Comparison of ENCODE assay signal across 18 cellular contexts in the genomic region with DNA sequence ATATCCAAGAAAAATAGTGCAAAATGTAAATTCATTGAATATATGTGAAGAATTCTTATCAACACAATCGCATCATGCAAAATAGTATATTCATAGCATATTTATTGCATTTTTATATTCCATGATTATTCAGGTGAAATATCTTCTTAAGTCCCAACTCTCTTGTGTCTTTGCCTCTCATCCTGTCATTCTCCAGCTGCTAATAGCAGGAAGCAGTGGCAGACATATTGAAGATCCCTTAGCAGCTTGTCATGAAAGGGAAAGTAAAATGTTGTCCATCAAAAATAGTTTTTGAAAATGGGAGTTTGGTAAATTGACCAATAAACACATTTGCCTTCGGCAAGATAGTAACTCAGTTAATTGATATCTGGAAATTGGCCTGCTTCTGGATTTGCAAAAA.
DNase-seq lines count a peak whose midpoint lies in the region; ATAC-seq and TF ChIP-seq lines count a peak whose summit lies in the region.
"Had no signal": no experiment of that assay in that cellular context is flagged by ENCODE, and none has a peak within 500 bp of the region (broad histone marks: within the 10 kb centered on the region; RNA-seq: fewer than 3 reads in every experiment).

No MANE protein-coding gene starts in this region.

- H4K20me1 ChIP-seq in IMR-90 (ENCODE audit: insufficient read depth, low read length), result no peaks in the 10 kb centered on the region
- H4K20me1 ChIP-seq in neural cell (ENCODE audit: insufficient read depth), result no peaks in the 10 kb centered on the region
- no peaks in the 10 kb centered on the region for H4K20me1 ChIP-seq in hepatocyte (ENCODE audit: insufficient read depth, poor library complexity, severe bottlenecking)

- peak overlapping the region; percentile 68; the same call in 1 of the 2 replicates for H3K4ac ChIP-seq in IMR-90 (ENCODE audit: low read depth, low read length)

- H3K9me1 ChIP-seq in IMR-90 (ENCODE audit: insufficient read depth, low read length), result peaks cover 3% of the 10 kb centered on the region; the same call in 1 of the 2 replicates

- no peak for ATAC-seq in IMR-90 (ENCODE audit: low read depth)
- ATAC-seq: K562 had no signal

- H2AFZ ChIP-seq in ACC112 (ENCODE audit: low read length, unreplicated experiment), result no peak overlapping the region
- no peak overlapping the region for H2AFZ ChIP-seq in IMR-90 (replicated peaks; ENCODE audit: low read length, poor library complexity)
- H2AFZ ChIP-seq in neural cell (ENCODE audit: low read depth, low read length), result no peak overlapping the region
- H2AFZ ChIP-seq in hepatocyte, result no peak overlapping the region

- H3K9me2 ChIP-seq in neural cell (ENCODE audit: insufficient read depth, low read length) (no peaks in the 10 kb centered on the region), hepatocyte (replicated peaks; ENCODE audit: insufficient read depth) (no peaks in the 10 kb centered on the region)

- TF ChIP-seq RAD21 in IMR-90 (IDR thresholded peaks at IDR 0.05; ENCODE audit: low read length), result no peak
- no peak for TF ChIP-seq RAD21 in neural cell (conservative IDR thresholded peaks at IDR 0.05)

- H3K79me2 ChIP-seq in ACC112 (ENCODE audit: control insufficient read depth, insufficient read depth, low read length, unreplicated experiment) (no peaks in the 10 kb centered on the region), neural cell (replicated peaks; ENCODE audit: insufficient read depth, low read length) (no peaks in the 10 kb centered on the region), hepatocyte (no peaks in the 10 kb centered on the region)

- H4K5ac ChIP-seq in IMR-90 (ENCODE audit: low read depth, low read length), result no peak overlapping the region; the same call in 1 of the 2 replicates

- no peak overlapping the region for H2AK9ac ChIP-seq in IMR-90 (replicated peaks; ENCODE audit: low read depth, low read length, poor library complexity)

- peak overlapping the region; percentile 85; the same call in 1 of the 2 replicates for H2BK120ac ChIP-seq in IMR-90 (ENCODE audit: low read depth, low read length)

- H3K4me2 ChIP-seq in IMR-90 (ENCODE audit: low read depth, low read length) (no peak overlapping the region), neural cell (ENCODE audit: low read length) (no peak overlapping the region), hepatocyte (no peak overlapping the region)

- WGBS in IMR-90 (ENCODE audit: extremely low coverage in 2 of 2, insufficient read length in 1 of 2), 2 experiments, result no CpG with 5 or more reads among the region's 2 CpGs
- WGBS in hepatocyte (ENCODE audit: low lambda C conversion rate, missing lambda C conversion rate), result 97% methylated on average over 2 of the region's 2 CpGs

- no peak overlapping the region for H3K56ac ChIP-seq in IMR-90 (ENCODE audit: extremely low read depth, insufficient read depth, low read length)

- TF ChIP-seq POLR2A in IMR-90 (IDR thresholded peaks at IDR 0.05; ENCODE audit: low read depth, low read length), result no peak

- no peaks in the 10 kb centered on the region for H3K36me3 ChIP-seq in ACC112 (ENCODE audit: insufficient read depth, low read length)
- H3K36me3 ChIP-seq in IMR-90 (ENCODE audit: control insufficient read depth, insufficient read depth, low read length), result no peaks in the 10 kb centered on the region
- H3K36me3 ChIP-seq in ascending aorta, result no peaks in the 10 kb centered on the region
- no peaks in the 10 kb centered on the region for H3K36me3 ChIP-seq in neural cell (ENCODE audit: insufficient read depth, low read length)
- no peaks in the 10 kb centered on the region for H3K36me3 ChIP-seq in hepatocyte (replicated peaks; ENCODE audit: insufficient read depth, low read depth)
- H3K36me3 ChIP-seq: BE2C, Peyer's patch, SJCRH30 had no signal

- H3K14ac ChIP-seq in IMR-90 (replicated peaks; ENCODE audit: low read depth, low read length), result no peak overlapping the region

- no peak overlapping the region for H4K91ac ChIP-seq in IMR-90 (ENCODE audit: insufficient read depth, low read depth, low read length)

- H3K79me1 ChIP-seq in IMR-90 (ENCODE audit: low read depth in 1 of 2, low read length in 2 of 2), result no peaks in the 10 kb centered on the region

- H3K4me3 ChIP-seq in ACC112 (ENCODE audit: low read depth, low read length) (no peak overlapping the region), IMR-90 (ENCODE audit: insufficient read depth, low read depth, low read length) (no peak overlapping the region), ascending aorta (no peak overlapping the region), neural cell (ENCODE audit: low read length) (no peak overlapping the region), hepatocyte (no peak overlapping the region)
- H3K4me3 ChIP-seq: K562, Peyer's patch, SJCRH30 had no signal

- H2BK20ac ChIP-seq in IMR-90 (ENCODE audit: low read depth, low read length), result 0 out of 2 replicates have a peak overlapping the region, but pooled peaks have one; percentile 73

- H2AK5ac ChIP-seq in IMR-90 (ENCODE audit: low read depth, low read length), result no peak overlapping the region

- H3K27ac ChIP-seq in ACC112 (ENCODE audit: low read depth, low read length) (peak overlapping the region; percentile 97), IMR-90 (ENCODE audit: insufficient read depth, low read length) (no peak overlapping the region), ascending aorta (peak overlapping the region; percentile 59 to 61), neural cell (ENCODE audit: low read length) (no peak overlapping the region), hepatocyte (no peak overlapping the region)
- H3K27ac ChIP-seq: Peyer's patch, SJCRH30 had no signal

- CTCF ChIA-PET in IMR-90 (lab: Yijun Ruan, JAX), result no interaction called here

- no peaks in the 10 kb centered on the region for H3F3A ChIP-seq in neural cell (ENCODE audit: insufficient read depth, low read length, poor library complexity, severe bottlenecking)

- DNase-seq in IMR-90 (no peak), ascending aorta (ENCODE audit: low spot score in 2 of 2) (no peak), hepatocyte (ENCODE audit: low spot score) (no peak), NCI-H524 (lab: John Stamatoyannopoulos, UW) (no peak)
- DNase-seq in activated CD4-positive, alpha-beta T cell treated with anti-CD3 and anti-CD28 coated beads, Interleukin-2, amount 50 U/mL, for 48 hours, result no peak
- DNase-seq: BE2C; DMS53; NCI-H1092 treated with DMSO at 0.1 percent for 48 hours; NCI-H1436 treated with DMSO at 0.1 percent for 48 hours; NCI-H2227 treated with DMSO at 0.1 percent for 48 hours; NCI-H510A; NCI-H774; NK-92 treated with Interleukin-12 subunit alpha and Interleukin-12 subunit beta, amount 100 ng/mL, for 24 hours; Peyer's patch; SJCRH30 had no signal

- H3K27me3 ChIP-seq in ACC112 (ENCODE audit: insufficient read depth, low read length) (no peaks in the 10 kb centered on the region), IMR-90 (ENCODE audit: control insufficient read depth, insufficient read depth, low read length) (no peaks in the 10 kb centered on the region), ascending aorta (no peaks in the 10 kb centered on the region), neural cell (ENCODE audit: insufficient read depth, low read depth, low read length) (no peaks in the 10 kb centered on the region), hepatocyte (no peaks in the 10 kb centered on the region)
- H3K27me3 ChIP-seq: BE2C, Peyer's patch, SJCRH30 had no signal

- H3K9me3 ChIP-seq in IMR-90 (ENCODE audit: control insufficient read depth, insufficient read depth, low read length) (no peaks in the 10 kb centered on the region), ascending aorta (no peaks in the 10 kb centered on the region), neural cell (ENCODE audit: low read length) (no peaks in the 10 kb centered on the region), hepatocyte (ENCODE audit: low read depth) (no peaks in the 10 kb centered on the region)
- H3K9me3 ChIP-seq: BE2C, Peyer's patch, SJCRH30 had no signal

- TF ChIP-seq EP300 in neural cell (conservative IDR thresholded peaks at IDR 0.05; ENCODE audit: poor library complexity, severe bottlenecking), result peak; percentile 53

- H3K23ac ChIP-seq in IMR-90 (ENCODE audit: low read depth, low read length), result no peak overlapping the region

- intact Hi-C loops in IMR-90 (cut with micrococcal nuclease) (no loop called here), ascending aorta (cut with DNase I) (loop anchor here (5.0 kb wide), 2 partner anchors 101 to 266 kb away; partner anchors contain the start of gene TGFBR2)

- TF ChIP-seq CTCF in IMR-90 (conservative IDR thresholded peaks at IDR 0.05; ENCODE audit: low read depth, low read length), result no peak
- no peak for TF ChIP-seq CTCF in ascending aorta (IDR thresholded peaks at IDR 0.05)
- TF ChIP-seq CTCF in neural cell (IDR thresholded peaks at IDR 0.05; ENCODE audit: poor library complexity, severe bottlenecking), result no peak
- no peak for TF ChIP-seq CTCF in hepatocyte (IDR thresholded peaks at IDR 0.05; ENCODE audit: poor library complexity)

- H3K18ac ChIP-seq in IMR-90 (ENCODE audit: low read depth, low read length), result no peak overlapping the region

- POLR2A ChIA-PET in IMR-90 (lab: Charles Lee; ENCODE audit: unreplicated experiment), result no interaction called here

- no TSS peak for BruUV-seq in IMR-90 (replicated peaks; lab: Mats Ljungman, UMichigan)

- H2BK15ac ChIP-seq in IMR-90 (ENCODE audit: low read depth, low read length), result peak overlapping the region; percentile 88; the same call in 1 of the 3 replicates

- H4K8ac ChIP-seq in IMR-90 (ENCODE audit: low read depth in 2 of 2, low read length in 2 of 2), result peak overlapping the region in 1 of 2 experiments; percentile 45; a peak in 2 of 4 replicates

- H2BK5ac ChIP-seq in IMR-90 (ENCODE audit: low read depth, low read length, poor library complexity, severe bottlenecking), result no peak overlapping the region

- in situ Hi-C loops in IMR-90 (cut with MboI; ENCODE audit: low sequenced_read_pairs), result no loop called here

- H3K4me1 ChIP-seq in ACC112 (ENCODE audit: control insufficient read depth, insufficient read depth, low read length, unreplicated experiment) (peaks cover 48% of the 10 kb centered on the region), IMR-90 (ENCODE audit: control insufficient read depth, insufficient read depth, low read length) (peaks cover 3% of the 10 kb centered on the region; the same call in 1 of the 2 replicates), ascending aorta (peaks cover 0 to 14% of the 10 kb centered on the region in 2 donors), hepatocyte (ENCODE audit: insufficient read depth) (peaks cover 3% of the 10 kb centered on the region)
- H3K4me1 ChIP-seq: BE2C, Peyer's patch had no signal

- dilution Hi-C loops in IMR-90 (cut with HindIII; ENCODE audit: low sequenced_read_pairs, unreplicated experiment), result no loop called here

- no peak overlapping the region for H3K9ac ChIP-seq in IMR-90 (ENCODE audit: low read depth, low read length)
- H3K9ac ChIP-seq in neural cell (ENCODE audit: low read length), result no peak overlapping the region

TF ChIP-seq in IMR-90, 13 proteins besides CTCF, POLR2A, EP300 and RAD21 (continues in another document):
- TF ChIP-seq MAZ (IDR thresholded peaks at IDR 0.05; ENCODE audit: borderline replicate concordance, low read depth, low read length) (no peak), SMC3 (IDR thresholded peaks at IDR 0.05; ENCODE audit: low read depth, low read length) (no peak)

TF ChIP-seq in neural cell, 6 proteins besides CTCF, POLR2A, EP300 and RAD21 (continues in another document):
- no peak for TF ChIP-seq SMC3 (conservative IDR thresholded peaks at IDR 0.05; ENCODE audit: poor library complexity)
- no peak for TF ChIP-seq TAF1 (IDR thresholded peaks at IDR 0.05; ENCODE audit: low read depth)

Comparison
In these comparisons a context has a peak if more than half of its experiments do, and no peak if none do; other contexts are left out.
1. H3K27ac ChIP-seq: peak in ACC112 (single experiment) and ascending aorta (2 of 2); none in IMR-90 (single experiment), neural cell (single experiment) and hepatocyte (single experiment).